In the genomic region with DNA sequence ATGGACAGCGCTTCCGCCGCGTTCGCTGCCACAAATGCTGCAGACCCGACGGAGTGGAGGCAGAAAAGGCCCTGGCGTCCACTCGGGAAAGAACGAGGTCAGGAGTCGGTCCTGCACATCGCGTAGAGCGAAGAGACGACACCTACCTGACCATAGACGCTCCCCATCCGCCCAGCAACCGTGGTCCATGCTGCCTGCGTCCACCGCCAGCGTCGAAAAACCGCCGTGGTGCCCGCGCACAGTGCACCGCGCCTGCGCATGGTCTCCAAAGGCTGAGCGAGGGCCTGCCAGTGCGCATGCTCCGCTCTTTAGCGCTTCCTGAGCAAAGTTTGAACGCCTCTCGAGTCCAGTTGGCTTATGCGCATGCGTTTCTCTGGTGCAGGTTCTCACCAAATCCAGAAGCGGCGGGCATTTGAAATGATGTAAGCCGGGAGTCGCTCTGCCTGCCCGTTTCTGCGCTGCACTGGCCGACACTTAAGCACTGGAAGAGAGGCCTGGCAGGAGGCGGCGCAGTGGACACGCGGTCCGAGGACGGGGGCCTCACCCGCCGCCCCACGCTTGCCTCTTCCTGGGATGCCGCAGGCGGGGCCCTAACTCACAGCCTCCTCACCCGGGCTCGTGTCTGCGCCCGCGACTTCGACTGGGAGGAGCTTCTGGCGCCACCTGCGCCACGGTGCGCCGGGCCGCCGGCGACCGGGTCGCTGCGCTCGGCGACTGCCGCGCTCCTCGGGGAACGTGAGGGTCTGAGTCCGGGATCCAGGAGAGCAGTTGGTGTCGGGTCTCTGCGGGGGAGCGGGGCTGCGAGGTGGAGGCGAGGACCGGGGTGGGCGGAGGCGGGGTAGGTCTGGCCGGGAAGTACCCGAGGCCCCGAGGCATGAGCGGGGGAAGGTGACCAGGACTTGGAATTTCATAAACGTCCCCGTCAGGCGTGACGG, we compare ENCODE assay signal across 8 cellular contexts. TPM values are rescaled to one million over a fixed set of nuclear protein-coding genes. Genes with fewer than 3 reads are reported as not detected.
DNase-seq lines count a peak whose midpoint lies in the region; ATAC-seq and TF ChIP-seq lines count a peak whose summit lies in the region.

A gene with protein sequence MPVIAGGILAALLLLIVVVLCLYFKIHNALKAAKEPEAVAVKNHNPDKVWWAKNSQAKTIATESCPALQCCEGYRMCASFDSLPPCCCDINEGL (minus strand): TSS at position 243 of the 935 bp plus-strand sequence. CDS start 29,066 bp downstream, outside the sequence.

- POLR2A ChIA-PET in A673 (lab: Charles Lee; ENCODE audit: low non-redundant PET): no interaction called here

- H3K27ac ChIP-seq in A673 (ENCODE audit: low read depth, low read length, poor library complexity, severe bottlenecking) (peak within 1 kb of the TSS; percentile 77), coronary artery (peak within 1 kb of the TSS in 1 of 2 donors; percentile 54)

- H3K27me3 ChIP-seq in A673 (replicated peaks; ENCODE audit: insufficient read depth, low read depth, low read length, poor library complexity): no peaks in the 10 kb centered on the region

- no peaks in the 10 kb centered on the region for H3K9me3 ChIP-seq in A673 (ENCODE audit: low read depth, low read length, poor library complexity, severe bottlenecking)

- TF ChIP-seq CTCF in A673 (conservative IDR thresholded peaks at IDR 0.05; ENCODE audit: low read depth, low read length) (no peak), coronary artery (IDR thresholded peaks at IDR 0.05) (no peak)

- intact Hi-C loops in A673 (cut with micrococcal nuclease; ENCODE audit: unreplicated experiment): no loop called here
- intact Hi-C loops in left colon (cut with DNase I, micrococcal nuclease): no loop called here

- CTCF ChIA-PET in A673 (lab: Charles Lee): no interaction called here

- ATAC-seq in GM18868 (IDR thresholded peaks at IDR 0.05; ENCODE audit: unreplicated experiment): peak; percentile 77
- peak; percentile 85 for ATAC-seq in HG03108 (IDR thresholded peaks at IDR 0.05; ENCODE audit: unreplicated experiment)
- ATAC-seq in left colon: peak; percentile 98

- peaks cover 12% of the 10 kb centered on the region for H3K4me1 ChIP-seq in A673 (ENCODE audit: insufficient read depth, low read length, poor library complexity, severe bottlenecking)

- no TSS peak for BruUV-seq in A673 (replicated peaks; lab: Mats Ljungman, UMichigan)

- peak within 1 kb of the TSS; percentile 69 for H3K4me3 ChIP-seq in A673 (ENCODE audit: low read depth, low read length, poor library complexity, severe bottlenecking)
- peak within 1 kb of the TSS; percentile 79 for H3K4me3 ChIP-seq in coronary artery

- DNase-seq in A673 (ENCODE audit: low spot score) (peak; percentile 98), NCI-H345 treated with DMSO at 0.1 percent for 48 hours (lab: John Stamatoyannopoulos, UW; ENCODE audit: unreplicated experiment) (peak; percentile 91), coronary artery (ENCODE audit: low spot score) (peak; percentile 90), left colon (peak; percentile 96 to 97)
- peak; percentile 86 to 87 for DNase-seq in activated CD4-positive, alpha-beta T cell treated with anti-CD3 and anti-CD28 coated beads for 24 hours (ENCODE audit: low read depth in 2 of 2)
- peak; percentile 97 for DNase-seq in stimulated activated CD4-positive, alpha-beta T cell treated with anti-CD3 and anti-CD28 coated beads, Interleukin-4, amount 100 ng/mL, for 24 hours

- no peaks in the 10 kb centered on the region for H3K36me3 ChIP-seq in A673 (ENCODE audit: insufficient read depth, low read length, poor library complexity, severe bottlenecking)

RNA-seq across cellular contexts. Expression of the gene that starts here (rescaled TPM):
- total RNA-seq in A673 (2021) (7.0 and 8.0 TPM in 2 replicates), left colon (1 to 10 TPM; 3.9 to 4.1 TPM)
